In the genomic region with DNA sequence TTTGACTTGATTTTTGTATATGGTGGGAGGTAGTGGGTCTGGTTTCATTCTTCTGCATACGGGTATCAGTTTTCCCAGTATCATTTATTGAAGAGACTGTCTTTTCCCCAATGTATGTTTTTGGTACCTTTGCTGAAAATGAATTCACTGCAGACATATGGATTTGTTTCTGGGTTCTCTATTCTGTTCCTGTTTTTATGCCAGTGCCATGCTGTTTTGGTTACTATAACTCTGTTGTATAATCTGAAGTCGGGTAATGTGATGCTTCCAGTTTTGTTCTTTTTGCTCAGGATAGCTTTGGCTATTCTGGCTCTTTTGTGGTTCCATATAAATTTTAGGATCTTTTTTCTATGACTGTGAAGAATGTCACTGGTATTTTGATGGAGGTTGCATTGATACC, we compare ENCODE assay signal across 9 cellular contexts. TPM values are rescaled to one million over a fixed set of nuclear protein-coding genes. Genes with fewer than 3 reads are reported as not detected.
DNase-seq lines count a peak whose midpoint lies in the region; ATAC-seq and TF ChIP-seq lines count a peak whose summit lies in the region.
"Had no signal": no experiment of that assay in that cellular context is flagged by ENCODE, and none has a peak within 500 bp of the region (broad histone marks: within the 10 kb centered on the region; RNA-seq: fewer than 3 reads in every experiment).

No MANE protein-coding gene starts in this region.

- H3K9me3 ChIP-seq in cardiac muscle cell (ENCODE audit: low read depth) (no peaks in the 10 kb centered on the region), mesodermal cell (ENCODE audit: control insufficient read depth, low read length) (peaks cover 3% of the 10 kb centered on the region), upper lobe of right lung (no peaks in the 10 kb centered on the region)

- in situ Hi-C loops in astrocyte of the spinal cord (cut with HindIII; ENCODE audit: low sequenced_read_pairs) = no loop called here

- WGBS in mesodermal cell (ENCODE audit: insufficient coverage in 2 of 2), 2 experiments = 80 to 100% methylated on average over 1 to 2 of the region's 2 CpGs

- ATAC-seq in Right ventricle myocardium superior (ENCODE audit: poor library complexity) = no peak
- no peak for ATAC-seq in upper lobe of right lung

- H3K36me3 ChIP-seq in cardiac muscle cell (peaks cover 6% of the 10 kb centered on the region), mesodermal cell (ENCODE audit: control insufficient read depth, insufficient read depth, low read length) (peaks cover 28% of the 10 kb centered on the region), upper lobe of right lung (peaks cover 22% of the 10 kb centered on the region)

- H3K27me3 ChIP-seq in cardiac muscle cell (no peaks in the 10 kb centered on the region), upper lobe of right lung (no peaks in the 10 kb centered on the region)

- intact Hi-C loops in Right ventricle myocardium superior (cut with DNase I) (no loop called here), upper lobe of right lung (cut with DNase I) (no loop called here)

- DNase-seq in cardiac muscle cell (ENCODE audit: low read depth in 1 of 2, low spot score in 1 of 2) (no peak), Right ventricle myocardium superior (no peak), astrocyte of the spinal cord (ENCODE audit: low read depth, low spot score) (no peak), upper lobe of right lung (no peak), NCI-H524 (lab: John Stamatoyannopoulos, UW) (no peak)
- no peak for DNase-seq in stimulated activated CD4-positive, alpha-beta T cell treated with anti-CD3 and anti-CD28 coated beads, Interleukin-2, amount 100 ng/mL, for 24 hours
- no peak for DNase-seq in stimulated activated CD4-positive, alpha-beta T cell treated with anti-CD3 and anti-CD28 coated beads, Interleukin-2, amount 100 ng/mL, for 48 hours
- DNase-seq: DMS79 had no signal

- H3K4me3 ChIP-seq in cardiac muscle cell (peak overlapping the region; percentile 72), astrocyte of the spinal cord (ENCODE audit: low read depth, low read length) (peak overlapping the region; percentile 97), mesodermal cell (ENCODE audit: extremely low read depth, insufficient read depth, low read length, poor library complexity, severe bottlenecking) (peak overlapping the region; percentile 63), upper lobe of right lung (peak overlapping the region; percentile 96)

- H3K4me1 ChIP-seq in cardiac muscle cell (ENCODE audit: low read depth) (no peaks in the 10 kb centered on the region), mesodermal cell (ENCODE audit: control insufficient read depth, insufficient read depth, low read length, poor library complexity, severe bottlenecking) (no peaks in the 10 kb centered on the region), upper lobe of right lung (peaks cover 24% of the 10 kb centered on the region)

- peak overlapping the region; percentile 97 for H3K27ac ChIP-seq in cardiac muscle cell
- peak overlapping the region; percentile 93 for H3K27ac ChIP-seq in mesodermal cell (ENCODE audit: low read depth, low read length, severe bottlenecking)
- H3K27ac ChIP-seq in upper lobe of right lung = peak overlapping the region; percentile 99

- TF ChIP-seq CTCF in cardiac muscle cell (IDR thresholded peaks at IDR 0.05; ENCODE audit: low read depth, low read length) = no peak
- no peak for TF ChIP-seq CTCF in astrocyte of the spinal cord (IDR thresholded peaks at IDR 0.05; ENCODE audit: low read depth, low read length)
- no peak for TF ChIP-seq CTCF in upper lobe of right lung (IDR thresholded peaks at IDR 0.05)

RNA-seq across cellular contexts. Expression of a gene that starts 0.8 kb away (rescaled TPM):
- total RNA-seq in cardiac muscle cell = 20.0 and 22.4 TPM in 2 replicates
- 21.8 and 34.0 TPM in 2 replicates for polyA plus RNA-seq in cardiac muscle cell
- total RNA-seq in Right ventricle myocardium superior = 14.4 TPM
- 43.1 TPM for polyA plus RNA-seq in mesodermal cell (2013, experiment 1 of 2)
- 34.7 TPM for polyA plus RNA-seq in mesodermal cell (2013, experiment 2 of 2)
- 27.8 TPM for total RNA-seq in upper lobe of right lung

RNA-seq across cellular contexts. Expression of a gene that starts 0.9 kb away (rescaled TPM):
- total RNA-seq in cardiac muscle cell = 12.9 and 16.7 TPM in 2 replicates
- 12.4 and 12.7 TPM in 2 replicates for polyA plus RNA-seq in cardiac muscle cell
- total RNA-seq in Right ventricle myocardium superior = 12.9 TPM
- polyA plus RNA-seq in mesodermal cell (2013, experiment 1 of 2) = 31.6 TPM
- polyA plus RNA-seq in mesodermal cell (2013, experiment 2 of 2) = 30.4 TPM
- total RNA-seq in upper lobe of right lung = 18.6 TPM

RNA-seq across cellular contexts. Expression of a gene that starts 56.7 kb away (rescaled TPM):
- total RNA-seq in cardiac muscle cell (1.5 and 2.1 TPM in 2 replicates), Right ventricle myocardium superior (4.1 TPM), upper lobe of right lung (2.3 TPM)
- 1.7 and 3.1 TPM in 2 replicates for polyA plus RNA-seq in cardiac muscle cell
- polyA plus RNA-seq in mesodermal cell (2013, experiment 1 of 2) = 0.88 TPM
- polyA plus RNA-seq in mesodermal cell (2013, experiment 2 of 2) = 1.2 TPM
